8 cellular contexts compared by ENCODE assay signal in genomic region chr12:12349711-12350665, GRCh38. TPM values are rescaled to one million over a fixed set of nuclear protein-coding genes. Genes with fewer than 3 reads are reported as not detected.
DNase-seq lines count a peak whose midpoint lies in the region; ATAC-seq and TF ChIP-seq lines count a peak whose summit lies in the region.

TSS of gene MANSC1 (minus strand) at chr12:12350242. CDS start at chr12:12343314, 6,928 bp downstream.

- H3K27me3 Mint-ChIP-seq in Caco-2 (ENCODE audit: insufficient read depth, unreplicated experiment) (no peaks in the 10 kb centered on the region), glutamatergic neuron (ENCODE audit: unreplicated experiment) (peaks cover 4% of the 10 kb centered on the region)
- no peaks in the 10 kb centered on the region for H3K27me3 Mint-ChIP-seq in activated naive CD8-positive, alpha-beta T cell treated with anti-CD3 and anti-CD28 coated beads for 36 hours

- POLR2A ChIA-PET in Caco-2 (lab: Charles Lee), result interaction anchor here (0.5 to 1.2 kb wide), 12 partner anchors 10 to 366 kb away, joined by 3 to 5 read pairs (median 3); partner anchors contain the start of gene LRP6

- H3K36me3 Mint-ChIP-seq in Caco-2 (ENCODE audit: insufficient read depth, unreplicated experiment) (no peaks in the 10 kb centered on the region), glutamatergic neuron (ENCODE audit: unreplicated experiment) (no peaks in the 10 kb centered on the region)
- H3K36me3 Mint-ChIP-seq in activated naive CD8-positive, alpha-beta T cell treated with anti-CD3 and anti-CD28 coated beads for 36 hours, result peaks cover 3% of the 10 kb centered on the region

- no peak within 1 kb of the TSS for H3K9ac ChIP-seq in HUES48 (ENCODE audit: low read depth, low read length)

- CTCF ChIA-PET in Caco-2 (lab: Charles Lee), result interaction anchor here (0.6 to 1.6 kb wide), 26 partner anchors 8 to 656 kb away, joined by 3 to 13 read pairs (median 4); partner anchors contain the start of genes BCL2L14, CDKN1B and LRP6

- peak within 1 kb of the TSS; percentile 85 for H3K27ac Mint-ChIP-seq in Caco-2 (ENCODE audit: unreplicated experiment)
- H3K27ac Mint-ChIP-seq in activated naive CD8-positive, alpha-beta T cell treated with anti-CD3 and anti-CD28 coated beads for 36 hours, result no peak within 1 kb of the TSS
- H3K27ac Mint-ChIP-seq in glutamatergic neuron (ENCODE audit: unreplicated experiment), result no peak within 1 kb of the TSS

- no TSS peak for BruUV-seq in Caco-2 (replicated peaks; lab: Mats Ljungman, UMichigan)

- H3K27me3 ChIP-seq in Caco-2 (replicated peaks; ENCODE audit: control insufficient read depth, insufficient read depth, low read length) (no peaks in the 10 kb centered on the region), HUES48 (ENCODE audit: control insufficient read depth, insufficient read depth, low read length) (peaks cover 10% of the 10 kb centered on the region), upper lobe of left lung (no peaks in the 10 kb centered on the region)

- peak; percentile 87 to 91 for ATAC-seq in upper lobe of left lung (ENCODE audit: low FRiP score in 2 of 2)

- WGBS in upper lobe of left lung, 2 donors, result 0 to 1% methylated on average over 21 to 36 of the region's 68 CpGs

- H3K9me3 ChIP-seq in Caco-2 (0 out of 2 replicates have a peak, but pooled peaks cover 3% of the 10 kb centered on the region), HUES48 (ENCODE audit: control insufficient read depth, insufficient read depth, low read length) (no peaks in the 10 kb centered on the region), upper lobe of left lung (no peaks in the 10 kb centered on the region)

- H3K9me3 Mint-ChIP-seq in Caco-2 (ENCODE audit: unreplicated experiment), result no peaks in the 10 kb centered on the region
- H3K9me3 Mint-ChIP-seq in activated naive CD8-positive, alpha-beta T cell treated with anti-CD3 and anti-CD28 coated beads for 36 hours, result peaks cover 4% of the 10 kb centered on the region
- no peaks in the 10 kb centered on the region for H3K9me3 Mint-ChIP-seq in glutamatergic neuron (ENCODE audit: unreplicated experiment)

- H3K4me3 ChIP-seq in Caco-2 (ENCODE audit: low read depth, low read length) (peak within 1 kb of the TSS; percentile 86), HUES48 (ENCODE audit: low read depth, low read length) (peak within 1 kb of the TSS; percentile 63), upper lobe of left lung (peak within 1 kb of the TSS; percentile 69 to 90 (median 80))

- H3K36me3 ChIP-seq in Caco-2 (ENCODE audit: control insufficient read depth, insufficient read depth, low read length) (no peaks in the 10 kb centered on the region), HUES48 (ENCODE audit: control insufficient read depth, insufficient read depth, low read length) (no peaks in the 10 kb centered on the region), upper lobe of left lung (no peaks in the 10 kb centered on the region)

- DNase-seq in Caco-2 (peak; percentile 83 to 84), RPMI7951 (ENCODE audit: low read depth) (peak; percentile 41), glutamatergic neuron (peak; percentile 69), nucleus accumbens (lab: John Stamatoyannopoulos, UW) (peak in 52 of 56 donors; percentile 16 to 84 (median 57)), upper lobe of left lung (peak; percentile 77 to 91), GDM1 (lab: John Stamatoyannopoulos, UW) (no peak)
- peak; percentile 44 for DNase-seq in activated naive CD8-positive, alpha-beta T cell treated with anti-CD3 and anti-CD28 coated beads for 36 hours

- peak; percentile 69 to 89 for TF ChIP-seq CTCF in Caco-2 (IDR thresholded peaks at IDR 0.05; ENCODE audit: insufficient read depth in 1 of 2, low read depth in 1 of 2, low read length in 1 of 2, severe bottlenecking in 1 of 2, unreplicated experiment in 1 of 2)
- peak; percentile 84 for TF ChIP-seq CTCF in glutamatergic neuron (IDR thresholded peaks at IDR 0.05; ENCODE audit: partially characterized antibody, unreplicated experiment)
- TF ChIP-seq CTCF in upper lobe of left lung (IDR thresholded peaks at IDR 0.05), result peak; percentile 40 to 69 (median 52)

- H3K4me1 Mint-ChIP-seq in Caco-2 (ENCODE audit: low read depth, unreplicated experiment) (peaks cover 15% of the 10 kb centered on the region), glutamatergic neuron (ENCODE audit: low read depth, unreplicated experiment) (no peaks in the 10 kb centered on the region)
- peaks cover 16% of the 10 kb centered on the region for H3K4me1 Mint-ChIP-seq in activated naive CD8-positive, alpha-beta T cell treated with anti-CD3 and anti-CD28 coated beads for 36 hours

- H3K27ac ChIP-seq in HUES48 (ENCODE audit: low read depth, low read length), result peak within 1 kb of the TSS; percentile 17
- H3K27ac ChIP-seq in upper lobe of left lung, result peak within 1 kb of the TSS; percentile 76 to 91 (median 89)

- peak within 1 kb of the TSS; percentile 83 for H3K4me3 Mint-ChIP-seq in Caco-2 (ENCODE audit: unreplicated experiment)
- peak within 1 kb of the TSS; percentile 61 for H3K4me3 Mint-ChIP-seq in activated naive CD8-positive, alpha-beta T cell treated with anti-CD3 and anti-CD28 coated beads for 36 hours
- H3K4me3 Mint-ChIP-seq in glutamatergic neuron (ENCODE audit: unreplicated experiment), result peak within 1 kb of the TSS; percentile 79

- intact Hi-C loops in Caco-2 (cut with micrococcal nuclease; ENCODE audit: unreplicated experiment), result loop anchor here (1.0 to 5.0 kb wide), 3 partner anchors 7 to 278 kb away; partner anchors contain the start of genes BCL2L14 and BORCS5

- TF ChIP-seq POLR2A in upper lobe of left lung (IDR thresholded peaks at IDR 0.05), result peak in 1 of 4 donors; percentile 64

- no peak for TF ChIP-seq EP300 in upper lobe of left lung (IDR thresholded peaks at IDR 0.05)

- H3K4me1 ChIP-seq in Caco-2 (peaks cover 13% of the 10 kb centered on the region), HUES48 (ENCODE audit: control insufficient read depth, insufficient read depth, low read length) (peaks cover 25% of the 10 kb centered on the region), upper lobe of left lung (peaks cover 3 to 16% (median 8%) of the 10 kb centered on the region in 4 donors)

RNA-seq across cellular contexts. Expression of gene MANSC1, which starts in this region (rescaled TPM):
- total RNA-seq in Caco-2 (2022) (27.5 and 28.9 TPM in 2 replicates), glutamatergic neuron (ENCODE audit: unreplicated experiment) (2.0 TPM), upper lobe of left lung (10 to 100 TPM in 4 of 6 donors, 1 to 10 TPM in 2; 2.1 to 25.2 (median 14.0) TPM)
- total RNA-seq in RPMI7951 (2014; rRNA removed; shearing (Covaris generic)), result 3.3 and 8.5 TPM in 2 replicates
- total RNA-seq in activated naive CD8-positive, alpha-beta T cell treated with anti-CD3 and anti-CD28 coated beads for 36 hours, result under 1 TPM; 0.43 to 0.76 TPM

Comparison
In these comparisons a context has a peak if more than half of its experiments do, and no peak if none do; other contexts are left out.
1. Peak in DNase-seq in activated naive CD8-positive, alpha-beta T cell treated with anti-CD3 and anti-CD28 coated beads for 36 hours; RNA of the gene not detected or under 1 TPM.